Comparison of ENCODE assay signal across 8 cellular contexts in genomic region chr16:30659507-30660423, GRCh38. TPM values are rescaled to one million over a fixed set of nuclear protein-coding genes. Genes with fewer than 3 reads are reported as not detected.
DNase-seq lines count a peak whose midpoint lies in the region; ATAC-seq and TF ChIP-seq lines count a peak whose summit lies in the region.

No MANE protein-coding gene starts in this region.

- peak overlapping the region; percentile 85 to 96 (median 92) for H3K4me3 Mint-ChIP-seq in CD8-positive, alpha-beta memory T cell
- peak overlapping the region; percentile 98 for H3K4me3 Mint-ChIP-seq in activated T-cell treated with anti-CD3 and anti-CD28 coated beads, Interleukin-2, amount 50 U/mL, for 4 hours

- peaks cover 46% of the 10 kb centered on the region for H3K36me3 ChIP-seq in CD8-positive, alpha-beta memory T cell (ENCODE audit: insufficient read depth, low read length)
- peaks cover 59% of the 10 kb centered on the region for H3K36me3 ChIP-seq in MG63
- no peaks in the 10 kb centered on the region for H3K36me3 ChIP-seq in ovary

- CTCF ChIA-PET in CD8-positive, alpha-beta memory T cell (lab: Charles Lee), result interaction anchor here (1.2 to 4.5 kb wide), 9 partner anchors 9 to 568 kb away, joined by 3 to 37 read pairs (median 9); partner anchors contain the start of genes PRR14, TBX6, ZNF689 and ZNF747

- peaks cover 8 to 70% (median 16%) of the 10 kb centered on the region in 3 donors for H3K36me3 Mint-ChIP-seq in CD8-positive, alpha-beta memory T cell
- peaks cover 38% of the 10 kb centered on the region for H3K36me3 Mint-ChIP-seq in activated T-cell treated with anti-CD3 and anti-CD28 coated beads, Interleukin-2, amount 50 U/mL, for 4 hours (ENCODE audit: insufficient read depth)

- no peaks in the 10 kb centered on the region for H3K9me3 ChIP-seq in CD8-positive, alpha-beta memory T cell (ENCODE audit: low read length)
- no peaks in the 10 kb centered on the region for H3K9me3 ChIP-seq in MG63
- H3K9me3 ChIP-seq in ovary, result no peaks in the 10 kb centered on the region

- POLR2A ChIA-PET in CD8-positive, alpha-beta memory T cell (lab: Charles Lee), result interaction anchor here (0.6 to 3.3 kb wide), 16 partner anchors 9 to 264 kb away, joined by 3 to 37 read pairs (median 5); partner anchors contain the start of genes DCTPP1, PHKG2, PRR14 and SRCAP

- ATAC-seq in activated T-cell treated with anti-CD3 and anti-CD28 coated beads, Interleukin-2, amount 50 U/mL, for 4 hours, result no peak
- ATAC-seq in HG02884 (IDR thresholded peaks at IDR 0.05; ENCODE audit: unreplicated experiment), result no peak
- ATAC-seq in HG03521 (IDR thresholded peaks at IDR 0.05; ENCODE audit: unreplicated experiment), result no peak
- no peak for ATAC-seq in HG03097 (IDR thresholded peaks at IDR 0.05; ENCODE audit: low FRiP score, unreplicated experiment)

- H3K9me3 Mint-ChIP-seq in CD8-positive, alpha-beta memory T cell, result peaks cover 0 to 2% (median 0%) of the 10 kb centered on the region in 5 donors
- no peaks in the 10 kb centered on the region for H3K9me3 Mint-ChIP-seq in activated T-cell treated with anti-CD3 and anti-CD28 coated beads, Interleukin-2, amount 50 U/mL, for 4 hours

- no peaks in the 10 kb centered on the region for H3K27me3 ChIP-seq in CD8-positive, alpha-beta memory T cell (ENCODE audit: insufficient read depth, low read length, poor library complexity, severe bottlenecking)
- H3K27me3 ChIP-seq in MG63, result no peaks in the 10 kb centered on the region
- no peaks in the 10 kb centered on the region for H3K27me3 ChIP-seq in ovary

- H3K27me3 Mint-ChIP-seq in CD8-positive, alpha-beta memory T cell, result no peaks in the 10 kb centered on the region
- H3K27me3 Mint-ChIP-seq in activated T-cell treated with anti-CD3 and anti-CD28 coated beads, Interleukin-2, amount 50 U/mL, for 4 hours (ENCODE audit: low read depth), result no peaks in the 10 kb centered on the region

- H3K27ac Mint-ChIP-seq in CD8-positive, alpha-beta memory T cell, result peak overlapping the region; percentile 85 to 98 (median 96)

- H3K4me3 ChIP-seq in CD8-positive, alpha-beta memory T cell (ENCODE audit: low read length), result peak overlapping the region; percentile 92
- H3K4me3 ChIP-seq in MG63, result peak overlapping the region; percentile 68
- H3K4me3 ChIP-seq in fibroblast of villous mesenchyme (ENCODE audit: low read depth, low read length), result peak overlapping the region; percentile 93
- peak overlapping the region; percentile 70 for H3K4me3 ChIP-seq in ovary

- TF ChIP-seq POLR2A in ovary (IDR thresholded peaks at IDR 0.05), result no peak

- intact Hi-C loops in ovary (cut with DNase I), result loop anchor here in 2 of 4 donors (5.0 to 10.0 kb wide), 3 partner anchors 38 to 285 kb away; partner anchors contain the start of genes SRCAP (in 2 of the 2), MYL11 (in 1 of the 2), TBC1D10B (in 1 of the 2) and ZNF785 (in 1 of the 2)

- 0 to 1% (median 1%) methylated on average over 39 to 84 of the region's 84 CpGs for WGBS in ovary, 3 donors

- peaks cover 52% of the 10 kb centered on the region for H3K4me1 ChIP-seq in CD8-positive, alpha-beta memory T cell (ENCODE audit: insufficient read depth, low read length)
- peaks cover 11% of the 10 kb centered on the region for H3K4me1 ChIP-seq in ovary (ENCODE audit: insufficient read depth)

- H3K27ac ChIP-seq in CD8-positive, alpha-beta memory T cell (ENCODE audit: low read depth, low read length), result peak overlapping the region; percentile 100
- H3K27ac ChIP-seq in ovary, result peak overlapping the region; percentile 97 to 100

- peaks cover 44 to 56% (median 46%) of the 10 kb centered on the region in 3 donors for H3K4me1 Mint-ChIP-seq in CD8-positive, alpha-beta memory T cell
- peaks cover 49% of the 10 kb centered on the region for H3K4me1 Mint-ChIP-seq in activated T-cell treated with anti-CD3 and anti-CD28 coated beads, Interleukin-2, amount 50 U/mL, for 4 hours (ENCODE audit: low read depth)

- no peak for TF ChIP-seq CTCF in fibroblast of villous mesenchyme (IDR thresholded peaks at IDR 0.05; ENCODE audit: insufficient read depth, low read depth, low read length)
- no peak for TF ChIP-seq CTCF in ovary (IDR thresholded peaks at IDR 0.05)

- DNase-seq in CD8-positive, alpha-beta memory T cell, result peak; percentile 37 to 77 (median 55)
- DNase-seq in MG63 (peak; percentile 36), fibroblast of villous mesenchyme (ENCODE audit: low read depth) (no peak), ovary (peak in 4 of 5 donors; percentile 40 to 69 (median 68))
- peak; percentile 47 for DNase-seq in activated T-cell treated with anti-CD3 and anti-CD28 coated beads, Interleukin-2, amount 50 U/mL, for 4 hours

- no peak for TF ChIP-seq EP300 in ovary (IDR thresholded peaks at IDR 0.05)

RNA-seq across cellular contexts. Expression of gene FBRS, which starts 1.5 kb away (rescaled TPM):
- total RNA-seq in CD8-positive, alpha-beta memory T cell, result 100 to 1,000 TPM; 115 to 124 TPM
- 7.1 TPM for polyA plus RNA-seq in CD8-positive, alpha-beta memory T cell
- 6.0 and 14.5 TPM in 2 replicates for total RNA-seq in MG63 (2014; rRNA removed; shearing (Covaris generic); ENCODE audit: low replicate concordance)
- 100 to 1,000 TPM; 132 to 158 (median 137) TPM for total RNA-seq in activated T-cell treated with anti-CD3 and anti-CD28 coated beads, Interleukin-2, amount 50 U/mL, for 4 hours
- total RNA-seq in fibroblast of villous mesenchyme, result 30.2 and 30.3 TPM in 2 replicates
- total RNA-seq in ovary, result 10 to 100 TPM; 22.5 to 75.6 (median 63.0) TPM
- 10 to 100 TPM; 15.6 to 45.6 TPM for polyA plus RNA-seq in ovary

RNA-seq across cellular contexts. Expression of gene PRR14, which starts 9.0 kb away (rescaled TPM):
- 10 to 100 TPM; 87.5 to 92.5 TPM for total RNA-seq in CD8-positive, alpha-beta memory T cell
- polyA plus RNA-seq in CD8-positive, alpha-beta memory T cell, result 29.7 TPM
- total RNA-seq in MG63 (2014; rRNA removed; shearing (Covaris generic); ENCODE audit: low replicate concordance), result 1.7 and 5.3 TPM in 2 replicates
- 10 to 100 TPM; 65.1 to 85.3 (median 71.0) TPM for total RNA-seq in activated T-cell treated with anti-CD3 and anti-CD28 coated beads, Interleukin-2, amount 50 U/mL, for 4 hours
- 5.2 and 5.6 TPM in 2 replicates for total RNA-seq in fibroblast of villous mesenchyme
- total RNA-seq in ovary, result 10 to 100 TPM; 20.6 to 76.2 (median 50.3) TPM
- polyA plus RNA-seq in ovary, result 10 to 100 TPM; 37.1 to 52.4 TPM

RNA-seq across cellular contexts. Expression of gene SRCAP, which starts 39.2 kb away (rescaled TPM):
- total RNA-seq in CD8-positive, alpha-beta memory T cell, result 10 to 100 TPM; 75.4 to 76.3 TPM
- polyA plus RNA-seq in CD8-positive, alpha-beta memory T cell, result 33.0 TPM
- total RNA-seq in MG63 (2014; rRNA removed; shearing (Covaris generic); ENCODE audit: low replicate concordance), result 2.6 and 6.9 TPM in 2 replicates
- 100 to 1,000 TPM in 1 of 3 donors, 10 to 100 TPM in 2; 86.3 to 100 (median 96.5) TPM for total RNA-seq in activated T-cell treated with anti-CD3 and anti-CD28 coated beads, Interleukin-2, amount 50 U/mL, for 4 hours
- 15.1 and 16.8 TPM in 2 replicates for total RNA-seq in fibroblast of villous mesenchyme
- 10 to 100 TPM; 11.4 to 73.1 (median 55.1) TPM for total RNA-seq in ovary
- polyA plus RNA-seq in ovary, result 10 to 100 TPM; 13.5 to 20.9 TPM

RNA-seq across cellular contexts. Expression of gene ZNF689, which starts 49.6 kb away (rescaled TPM):
- total RNA-seq in CD8-positive, alpha-beta memory T cell, result 10 to 100 TPM; 14.6 to 15.7 TPM
- 13.7 TPM for polyA plus RNA-seq in CD8-positive, alpha-beta memory T cell
- total RNA-seq in MG63 (2014; rRNA removed; shearing (Covaris generic); ENCODE audit: low replicate concordance), result 6.5 and 9.1 TPM in 2 replicates
- 10 to 100 TPM; 15.4 to 16.9 (median 16.0) TPM for total RNA-seq in activated T-cell treated with anti-CD3 and anti-CD28 coated beads, Interleukin-2, amount 50 U/mL, for 4 hours
- total RNA-seq in fibroblast of villous mesenchyme (6.9 and 7.4 TPM in 2 replicates), ovary (10 to 100 TPM in 5 of 7 donors, 1 to 10 TPM in 2; 6.2 to 13.2 (median 11.6) TPM)
- 1 to 10 TPM; 6.9 to 8.8 TPM for polyA plus RNA-seq in ovary
